Comparison of ENCODE assay signal across 1 cellular context in the genomic region with DNA sequence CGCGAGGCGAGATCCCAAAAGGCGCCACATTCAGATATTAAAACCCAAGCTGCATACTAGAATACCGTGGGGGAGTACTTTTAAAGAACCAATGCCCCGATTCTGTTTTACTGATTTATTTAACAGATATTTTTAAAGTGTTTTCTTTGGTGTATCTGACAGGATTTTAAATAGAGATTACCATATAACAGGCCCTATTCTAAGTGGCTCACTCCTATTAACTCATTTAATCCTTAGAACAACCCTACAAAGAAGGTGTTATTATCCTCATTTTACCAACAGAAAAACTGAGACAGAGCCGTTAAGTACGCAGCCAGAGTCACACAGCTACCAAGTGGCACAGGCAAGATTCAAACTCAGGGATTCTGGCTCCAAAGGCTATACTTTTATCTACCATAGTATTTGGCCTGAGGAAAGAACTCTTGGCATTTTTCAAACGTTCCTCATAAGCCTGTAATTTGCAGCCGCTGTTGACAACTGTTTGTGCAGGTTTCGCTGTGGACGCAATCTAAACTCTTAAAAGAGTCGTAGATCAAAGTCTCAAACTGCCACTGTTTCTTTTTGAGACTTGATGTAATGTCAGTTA.
TF ChIP-seq lines count a peak whose summit lies in the region.

No MANE protein-coding gene starts in this region.

TF ChIP-seq in GM12878, 131 proteins besides CTCF, POLR2A, EP300 and RAD21:
- TF ChIP-seq CEBPB (IDR thresholded peaks at IDR 0.05; ENCODE audit: borderline replicate concordance in 1 of 2, low read depth in 2 of 2, low read length in 2 of 2) (no peak), ATF3 (IDR thresholded peaks at IDR 0.05; ENCODE audit: borderline replicate concordance, extremely low read depth, low read depth, low read length) (no peak), GATAD2B (conservative IDR thresholded peaks at IDR 0.05; ENCODE audit: low read depth) (no peak), PAX5 (IDR thresholded peaks at IDR 0.05; ENCODE audit: borderline replicate concordance, low read depth, low read length) (no peak), HDGF (IDR thresholded peaks at IDR 0.05) (no peak), IRF4 (IDR thresholded peaks at IDR 0.05; ENCODE audit: low read depth, low read length) (0 out of 2 replicates have a peak, but pooled peaks have one; percentile 3), SIN3A (IDR thresholded peaks at IDR 0.05; ENCODE audit: low read depth, low read length) (peak; percentile 88), FOXM1 (IDR thresholded peaks at IDR 0.05; ENCODE audit: low read depth, low read length) (peak; percentile 64), CBFB (IDR thresholded peaks at IDR 0.05; ENCODE audit: low read depth) (no peak; the same call in 1 of the 2 replicates), ASH2L (IDR thresholded peaks at IDR 0.05; ENCODE audit: borderline replicate concordance, low read depth) (no peak), MTA2 (IDR thresholded peaks at IDR 0.05; ENCODE audit: low read depth) (0 out of 2 replicates have a peak, but pooled peaks have one; percentile 4), ZNF274 (IDR thresholded peaks at IDR 0.05; ENCODE audit: insufficient read depth, insufficient read length) (no peak), E2F4 (IDR thresholded peaks at IDR 0.05; ENCODE audit: low read depth, low read length) (peak; percentile 92), MXI1 (IDR thresholded peaks at IDR 0.05; ENCODE audit: low read depth, low read length) (peak; percentile 90), SPI1 (IDR thresholded peaks at IDR 0.05; ENCODE audit: borderline replicate concordance, insufficient read depth, low read depth, low read length) (no peak), STAT1 (conservative IDR thresholded peaks at IDR 0.05) (no peak), CREB1 (IDR thresholded peaks at IDR 0.05; ENCODE audit: low read depth) (no peak), PRDM15 (CRISPR knock-in tag; IDR thresholded peaks at IDR 0.05) (no peak), NFIC (IDR thresholded peaks at IDR 0.05; ENCODE audit: low read depth, low read length) (peak; percentile 56; the same call in 1 of the 2 replicates), BRCA1 (IDR thresholded peaks at IDR 0.05; ENCODE audit: low read depth, low read length) (peak; percentile 86), IRF5 (IDR thresholded peaks at IDR 0.05; ENCODE audit: borderline replicate concordance) (peak; percentile 81; the same call in 1 of the 2 replicates)
- TF ChIP-seq, protein P1, sequence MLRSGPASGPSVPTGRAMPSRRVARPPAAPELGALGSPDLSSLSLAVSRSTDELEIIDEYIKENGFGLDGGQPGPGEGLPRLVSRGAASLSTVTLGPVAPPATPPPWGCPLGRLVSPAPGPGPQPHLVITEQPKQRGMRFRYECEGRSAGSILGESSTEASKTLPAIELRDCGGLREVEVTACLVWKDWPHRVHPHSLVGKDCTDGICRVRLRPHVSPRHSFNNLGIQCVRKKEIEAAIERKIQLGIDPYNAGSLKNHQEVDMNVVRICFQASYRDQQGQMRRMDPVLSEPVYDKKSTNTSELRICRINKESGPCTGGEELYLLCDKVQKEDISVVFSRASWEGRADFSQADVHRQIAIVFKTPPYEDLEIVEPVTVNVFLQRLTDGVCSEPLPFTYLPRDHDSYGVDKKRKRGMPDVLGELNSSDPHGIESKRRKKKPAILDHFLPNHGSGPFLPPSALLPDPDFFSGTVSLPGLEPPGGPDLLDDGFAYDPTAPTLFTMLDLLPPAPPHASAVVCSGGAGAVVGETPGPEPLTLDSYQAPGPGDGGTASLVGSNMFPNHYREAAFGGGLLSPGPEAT (IDR thresholded peaks at IDR 0.05; ENCODE audit: low read depth), result peak; percentile 77; the same call in 1 of the 2 replicates
- TF ChIP-seq, protein P2, sequence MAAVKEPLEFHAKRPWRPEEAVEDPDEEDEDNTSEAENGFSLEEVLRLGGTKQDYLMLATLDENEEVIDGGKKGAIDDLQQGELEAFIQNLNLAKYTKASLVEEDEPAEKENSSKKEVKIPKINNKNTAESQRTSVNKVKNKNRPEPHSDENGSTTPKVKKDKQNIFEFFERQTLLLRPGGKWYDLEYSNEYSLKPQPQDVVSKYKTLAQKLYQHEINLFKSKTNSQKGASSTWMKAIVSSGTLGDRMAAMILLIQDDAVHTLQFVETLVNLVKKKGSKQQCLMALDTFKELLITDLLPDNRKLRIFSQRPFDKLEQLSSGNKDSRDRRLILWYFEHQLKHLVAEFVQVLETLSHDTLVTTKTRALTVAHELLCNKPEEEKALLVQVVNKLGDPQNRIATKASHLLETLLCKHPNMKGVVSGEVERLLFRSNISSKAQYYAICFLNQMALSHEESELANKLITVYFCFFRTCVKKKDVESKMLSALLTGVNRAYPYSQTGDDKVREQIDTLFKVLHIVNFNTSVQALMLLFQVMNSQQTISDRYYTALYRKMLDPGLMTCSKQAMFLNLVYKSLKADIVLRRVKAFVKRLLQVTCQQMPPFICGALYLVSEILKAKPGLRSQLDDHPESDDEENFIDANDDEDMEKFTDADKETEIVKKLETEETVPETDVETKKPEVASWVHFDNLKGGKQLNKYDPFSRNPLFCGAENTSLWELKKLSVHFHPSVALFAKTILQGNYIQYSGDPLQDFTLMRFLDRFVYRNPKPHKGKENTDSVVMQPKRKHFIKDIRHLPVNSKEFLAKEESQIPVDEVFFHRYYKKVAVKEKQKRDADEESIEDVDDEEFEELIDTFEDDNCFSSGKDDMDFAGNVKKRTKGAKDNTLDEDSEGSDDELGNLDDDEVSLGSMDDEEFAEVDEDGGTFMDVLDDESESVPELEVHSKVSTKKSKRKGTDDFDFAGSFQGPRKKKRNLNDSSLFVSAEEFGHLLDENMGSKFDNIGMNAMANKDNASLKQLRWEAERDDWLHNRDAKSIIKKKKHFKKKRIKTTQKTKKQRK (IDR thresholded peaks at IDR 0.05; ENCODE audit: low read depth, low read length), result no peak
- TF ChIP-seq, protein P3, sequence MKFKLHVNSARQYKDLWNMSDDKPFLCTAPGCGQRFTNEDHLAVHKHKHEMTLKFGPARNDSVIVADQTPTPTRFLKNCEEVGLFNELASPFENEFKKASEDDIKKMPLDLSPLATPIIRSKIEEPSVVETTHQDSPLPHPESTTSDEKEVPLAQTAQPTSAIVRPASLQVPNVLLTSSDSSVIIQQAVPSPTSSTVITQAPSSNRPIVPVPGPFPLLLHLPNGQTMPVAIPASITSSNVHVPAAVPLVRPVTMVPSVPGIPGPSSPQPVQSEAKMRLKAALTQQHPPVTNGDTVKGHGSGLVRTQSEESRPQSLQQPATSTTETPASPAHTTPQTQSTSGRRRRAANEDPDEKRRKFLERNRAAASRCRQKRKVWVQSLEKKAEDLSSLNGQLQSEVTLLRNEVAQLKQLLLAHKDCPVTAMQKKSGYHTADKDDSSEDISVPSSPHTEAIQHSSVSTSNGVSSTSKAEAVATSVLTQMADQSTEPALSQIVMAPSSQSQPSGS (IDR thresholded peaks at IDR 0.05; ENCODE audit: low read length), result no peak; the same call in 1 of the 2 replicates
- TF ChIP-seq, protein P4, sequence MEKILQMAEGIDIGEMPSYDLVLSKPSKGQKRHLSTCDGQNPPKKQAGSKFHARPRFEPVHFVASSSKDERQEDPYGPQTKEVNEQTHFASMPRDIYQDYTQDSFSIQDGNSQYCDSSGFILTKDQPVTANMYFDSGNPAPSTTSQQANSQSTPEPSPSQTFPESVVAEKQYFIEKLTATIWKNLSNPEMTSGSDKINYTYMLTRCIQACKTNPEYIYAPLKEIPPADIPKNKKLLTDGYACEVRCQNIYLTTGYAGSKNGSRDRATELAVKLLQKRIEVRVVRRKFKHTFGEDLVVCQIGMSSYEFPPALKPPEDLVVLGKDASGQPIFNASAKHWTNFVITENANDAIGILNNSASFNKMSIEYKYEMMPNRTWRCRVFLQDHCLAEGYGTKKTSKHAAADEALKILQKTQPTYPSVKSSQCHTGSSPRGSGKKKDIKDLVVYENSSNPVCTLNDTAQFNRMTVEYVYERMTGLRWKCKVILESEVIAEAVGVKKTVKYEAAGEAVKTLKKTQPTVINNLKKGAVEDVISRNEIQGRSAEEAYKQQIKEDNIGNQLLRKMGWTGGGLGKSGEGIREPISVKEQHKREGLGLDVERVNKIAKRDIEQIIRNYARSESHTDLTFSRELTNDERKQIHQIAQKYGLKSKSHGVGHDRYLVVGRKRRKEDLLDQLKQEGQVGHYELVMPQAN (conservative IDR thresholded peaks at IDR 0.05), result peak; percentile 64
